Comparison of ENCODE assay signal across 10 cellular contexts in genomic region chr2:234293973-234294372, GRCh38.
DNase-seq lines count a peak whose midpoint lies in the region; ATAC-seq, FAIRE-seq and TF ChIP-seq lines count a peak whose summit lies in the region.
"Had no signal": no experiment of that assay in that cellular context is flagged by ENCODE, and none has a peak within 500 bp of the region (broad histone marks: within the 10 kb centered on the region; RNA-seq: fewer than 3 reads in every experiment).

No MANE protein-coding gene starts in this region.

- H3K4me3 ChIP-seq in A673 (ENCODE audit: low read depth, low read length, poor library complexity, severe bottlenecking) (no peak overlapping the region), endothelial cell of umbilical vein (replicated peaks in 1 of 3; ENCODE audit: insufficient read depth in 1 of 3, low read depth in 1 of 3, low read length in 3 of 3) (no peak overlapping the region), stomach (no peak overlapping the region)
- H3K4me3 ChIP-seq: mucosa of descending colon had no signal

- no peak overlapping the region for H2AFZ ChIP-seq in endothelial cell of umbilical vein (ENCODE audit: low read depth, low read length)

- no peaks in the 10 kb centered on the region for H4K20me1 ChIP-seq in endothelial cell of umbilical vein (replicated peaks; ENCODE audit: control insufficient read depth, extremely low read depth, insufficient read depth, low read length)

- H3K36me3 ChIP-seq in A673 (ENCODE audit: insufficient read depth, low read length, poor library complexity, severe bottlenecking) (no peaks in the 10 kb centered on the region), endothelial cell of umbilical vein (ENCODE audit: control insufficient read depth in 2 of 2, extremely low read depth in 1 of 2, insufficient read depth in 2 of 2, low read length in 2 of 2) (no peaks in the 10 kb centered on the region), stomach (no peaks in the 10 kb centered on the region)

- H3K9me1 ChIP-seq in endothelial cell of umbilical vein (replicated peaks; ENCODE audit: control insufficient read depth, extremely low read depth, insufficient read depth, low read length) = no peaks in the 10 kb centered on the region

- intact Hi-C loops in A673 (cut with micrococcal nuclease; ENCODE audit: unreplicated experiment) = no loop called here
- intact Hi-C loops in endothelial cell of umbilical vein (cut with micrococcal nuclease) = no loop called here
- intact Hi-C loops in stomach (cut with DNase I; ENCODE audit: low total_unique reads) = no loop called here

- BruUV-seq in A673 (replicated peaks; lab: Mats Ljungman, UMichigan) = no TSS peak
- no TSS peak for BruUV-seq in endothelial cell of umbilical vein (replicated peaks; lab: Mats Ljungman, UMichigan)

- TF ChIP-seq CTCF in A673 (conservative IDR thresholded peaks at IDR 0.05; ENCODE audit: low read depth, low read length) (0 out of 2 replicates have a peak, but pooled peaks have one; percentile 11), endothelial cell of umbilical vein (IDR thresholded peaks at IDR 0.05; ENCODE audit: extremely low read depth in 1 of 2, insufficient read depth in 1 of 2, low read depth in 1 of 2, low read length in 2 of 2) (no peak), stomach (IDR thresholded peaks at IDR 0.05) (no peak)

- H3K79me2 ChIP-seq in endothelial cell of umbilical vein (ENCODE audit: control insufficient read depth, insufficient read depth, low read length) = no peaks in the 10 kb centered on the region

- POLR2A ChIA-PET in A673 (lab: Charles Lee; ENCODE audit: low non-redundant PET) (no interaction called here), endothelial cell of umbilical vein (lab: Charles Lee) (no interaction called here)

- TF ChIP-seq EP300 in stomach (IDR thresholded peaks at IDR 0.05) = no peak

- H3K9ac ChIP-seq in endothelial cell of umbilical vein (replicated peaks; ENCODE audit: extremely low read depth, insufficient read depth, low read length) = no peak overlapping the region

- no peak for TF ChIP-seq POLR2A in endothelial cell of umbilical vein (IDR thresholded peaks at IDR 0.05; ENCODE audit: low read depth, low read length)
- TF ChIP-seq POLR2A in stomach (IDR thresholded peaks at IDR 0.05) = no peak

- no peak overlapping the region for H3K4me2 ChIP-seq in endothelial cell of umbilical vein (ENCODE audit: insufficient read depth, low read length)

- DNase-seq in A673 (ENCODE audit: low spot score) (peak; percentile 15), ELR (ENCODE audit: low read depth) (peak; percentile 30), SHP77 (lab: John Stamatoyannopoulos, UW) (peak; percentile 52 to 80), endothelial cell of umbilical vein (ENCODE audit: low read depth, low spot score) (peak; percentile 15), KG1 (lab: John Stamatoyannopoulos, UW) (no peak), stomach (no peak)
- DNase-seq: mucosa of descending colon; stimulated activated CD4-positive, alpha-beta T cell treated with anti-CD3 and anti-CD28 coated beads, Interleukin-2, amount 100 ng/mL, for 48 hours had no signal

- CTCF ChIA-PET in A673 (lab: Charles Lee) = interaction anchor here (0.6 kb wide), 2 partner anchors 285 to 366 kb away, joined by 4 to 13 read pairs; no protein-coding TSS in a partner anchor
- CTCF ChIA-PET in endothelial cell of umbilical vein (lab: Charles Lee) = interaction anchor here (0.9 to 6.8 kb wide), 7 partner anchors 9 to 251 kb away, joined by 3 to 58 read pairs (median 3); no protein-coding TSS in a partner anchor

- ATAC-seq in GM19452 (IDR thresholded peaks at IDR 0.05; ENCODE audit: unreplicated experiment) = no peak
- ATAC-seq in SK-N-SH treated with all-trans-retinoic acid at 6 μM for 48 hours = no peak
- ATAC-seq: mucosa of descending colon had no signal

- no peaks in the 10 kb centered on the region for H3K9me3 ChIP-seq in A673 (ENCODE audit: low read depth, low read length, poor library complexity, severe bottlenecking)
- H3K9me3 ChIP-seq in endothelial cell of umbilical vein (replicated peaks; ENCODE audit: control insufficient read depth, insufficient read depth, low read length) = no peaks in the 10 kb centered on the region
- H3K9me3 ChIP-seq in stomach = no peaks in the 10 kb centered on the region
- H3K9me3 ChIP-seq: mucosa of descending colon had no signal

- H3K27me3 ChIP-seq in A673 (replicated peaks; ENCODE audit: insufficient read depth, low read depth, low read length, poor library complexity) (no peaks in the 10 kb centered on the region), endothelial cell of umbilical vein (ENCODE audit: control insufficient read depth in 2 of 2, insufficient read depth in 2 of 2, low read length in 2 of 2) (no peaks in the 10 kb centered on the region), stomach (no peaks in the 10 kb centered on the region)

- dilution Hi-C loops in endothelial cell of umbilical vein (cut with MboI; ENCODE audit: extremely low pct_ligation_motif_present, low sequenced_read_pairs) = no loop called here

- H3K27ac ChIP-seq in A673 (ENCODE audit: low read depth, low read length, poor library complexity, severe bottlenecking) (no peak overlapping the region), endothelial cell of umbilical vein (ENCODE audit: insufficient read depth, low read depth, low read length) (no peak overlapping the region), stomach (peak overlapping the region in 2 of 5 donors; percentile 18 to 46)

- WGBS in stomach, 5 donors = 55 to 81% (median 72%) methylated on average over 4 of the region's 4 CpGs

- no peak for FAIRE-seq in endothelial cell of umbilical vein (lab: Jason Lieb, UNC)

- H3K4me1 ChIP-seq in A673 (ENCODE audit: insufficient read depth, low read length, poor library complexity, severe bottlenecking) = no peaks in the 10 kb centered on the region
- H3K4me1 ChIP-seq in endothelial cell of umbilical vein (ENCODE audit: control insufficient read depth, extremely low read depth, insufficient read depth, low read length) = peaks cover 27% of the 10 kb centered on the region
- H3K4me1 ChIP-seq in stomach = peaks cover 0 to 27% (median 6%) of the 10 kb centered on the region in 4 donors

TF ChIP-seq in endothelial cell of umbilical vein, 7 proteins besides CTCF, POLR2A, EP300 and RAD21:
- TF ChIP-seq JUN (IDR thresholded peaks at IDR 0.05; ENCODE audit: borderline replicate concordance, insufficient read depth, insufficient read length, low read depth) (no peak), GATA2 (IDR thresholded peaks at IDR 0.05; ENCODE audit: insufficient read depth, insufficient read length, low read depth, low read length) (no peak), FOS (IDR thresholded peaks at IDR 0.05; ENCODE audit: borderline replicate concordance, insufficient read depth, low read length) (peak; percentile 41), EZH2 (IDR thresholded peaks at IDR 0.05; ENCODE audit: borderline replicate concordance, low read depth, low read length, severe bottlenecking) (no peak)
- TF ChIP-seq, protein P1, sequence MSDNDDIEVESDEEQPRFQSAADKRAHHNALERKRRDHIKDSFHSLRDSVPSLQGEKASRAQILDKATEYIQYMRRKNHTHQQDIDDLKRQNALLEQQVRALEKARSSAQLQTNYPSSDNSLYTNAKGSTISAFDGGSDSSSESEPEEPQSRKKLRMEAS (IDR thresholded peaks at IDR 0.05; ENCODE audit: insufficient read depth, insufficient read length) = no peak

TF ChIP-seq in SK-N-SH treated with all-trans-retinoic acid at 6 μM for 48 hours, 23 proteins besides CTCF, POLR2A, EP300 and RAD21 (continues in another document):
- TF ChIP-seq, protein P2, sequence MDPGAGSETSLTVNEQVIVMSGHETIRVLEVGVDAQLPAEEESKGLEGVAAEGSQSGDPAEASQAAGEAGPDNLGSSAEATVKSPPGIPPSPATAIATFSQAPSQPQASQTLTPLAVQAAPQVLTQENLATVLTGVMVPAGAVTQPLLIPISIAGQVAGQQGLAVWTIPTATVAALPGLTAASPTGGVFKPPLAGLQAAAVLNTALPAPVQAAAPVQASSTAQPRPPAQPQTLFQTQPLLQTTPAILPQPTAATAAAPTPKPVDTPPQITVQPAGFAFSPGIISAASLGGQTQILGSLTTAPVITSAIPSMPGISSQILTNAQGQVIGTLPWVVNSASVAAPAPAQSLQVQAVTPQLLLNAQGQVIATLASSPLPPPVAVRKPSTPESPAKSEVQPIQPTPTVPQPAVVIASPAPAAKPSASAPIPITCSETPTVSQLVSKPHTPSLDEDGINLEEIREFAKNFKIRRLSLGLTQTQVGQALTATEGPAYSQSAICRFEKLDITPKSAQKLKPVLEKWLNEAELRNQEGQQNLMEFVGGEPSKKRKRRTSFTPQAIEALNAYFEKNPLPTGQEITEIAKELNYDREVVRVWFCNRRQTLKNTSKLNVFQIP (CRISPR knock-in tag; IDR thresholded peaks at IDR 0.05; ENCODE audit: borderline replicate concordance, low read depth) = no peak
- TF ChIP-seq RARB (CRISPR knock-in tag; IDR thresholded peaks at IDR 0.05) (no peak), ZFP30 (CRISPR knock-in tag; IDR thresholded peaks at IDR 0.05) (no peak), ESRRG (CRISPR knock-in tag; IDR thresholded peaks at IDR 0.05) (no peak)
- TF ChIP-seq, protein P3, sequence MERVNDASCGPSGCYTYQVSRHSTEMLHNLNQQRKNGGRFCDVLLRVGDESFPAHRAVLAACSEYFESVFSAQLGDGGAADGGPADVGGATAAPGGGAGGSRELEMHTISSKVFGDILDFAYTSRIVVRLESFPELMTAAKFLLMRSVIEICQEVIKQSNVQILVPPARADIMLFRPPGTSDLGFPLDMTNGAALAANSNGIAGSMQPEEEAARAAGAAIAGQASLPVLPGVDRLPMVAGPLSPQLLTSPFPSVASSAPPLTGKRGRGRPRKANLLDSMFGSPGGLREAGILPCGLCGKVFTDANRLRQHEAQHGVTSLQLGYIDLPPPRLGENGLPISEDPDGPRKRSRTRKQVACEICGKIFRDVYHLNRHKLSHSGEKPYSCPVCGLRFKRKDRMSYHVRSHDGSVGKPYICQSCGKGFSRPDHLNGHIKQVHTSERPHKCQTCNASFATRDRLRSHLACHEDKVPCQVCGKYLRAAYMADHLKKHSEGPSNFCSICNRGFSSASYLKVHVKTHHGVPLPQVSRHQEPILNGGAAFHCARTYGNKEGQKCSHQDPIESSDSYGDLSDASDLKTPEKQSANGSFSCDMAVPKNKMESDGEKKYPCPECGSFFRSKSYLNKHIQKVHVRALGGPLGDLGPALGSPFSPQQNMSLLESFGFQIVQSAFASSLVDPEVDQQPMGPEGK (CRISPR knock-in tag; IDR thresholded peaks at IDR 0.05; ENCODE audit: borderline replicate concordance) = no peak

Comparison
In these comparisons a context has a peak if more than half of its experiments do, and no peak if none do; other contexts are left out.
1. DNase-seq: peak in A673 (single experiment), ELR (single experiment), SHP77 (2 of 2) and endothelial cell of umbilical vein (single experiment); none in KG1 (single experiment) and stomach (single experiment).